In genomic region chr12:41904041-41904440, GRCh38 we compare ENCODE assay signal across 25 cellular contexts.
"Had no signal": no experiment of that assay in that cellular context is flagged by ENCODE, and none has a peak within 500 bp of the region (broad histone marks: within the 10 kb centered on the region; RNA-seq: fewer than 3 reads in every experiment).

No MANE protein-coding gene starts in this region.

- H3K36me3 Mint-ChIP-seq: IgD-negative memory B cell had no signal

- H3K4me3 Mint-ChIP-seq: IgD-negative memory B cell had no signal

- H3K4me1 Mint-ChIP-seq: IgD-negative memory B cell had no signal

- DNase-seq: MV-4-11, NCI-H1048, NCI-H1105, NCI-H1417, NCI-H1436 treated with DMSO at 0.1 percent for 48 hours, NCI-H1694, NCI-H187 treated with DMSO at 0.1 percent for 48 hours, NCI-H2029 treated with DMSO at 0.1 percent for 48 hours, NCI-H2107, NCI-H226, NCI-H446, NCI-H510A, NCI-H524 treated with DMSO at 0.1 percent for 48 hours, NCI-H69, NCI-H774, OCI-M1, PC-9, Peyer's patch, SHP77 treated with DMSO at 0.1 percent for 48 hours, SJCRH30 had no signal

- H3K27me3 Mint-ChIP-seq: IgD-negative memory B cell had no signal

- H3K27ac Mint-ChIP-seq: IgD-negative memory B cell had no signal

- H2AFZ ChIP-seq: PC-9 had no signal

- H3K4me1 ChIP-seq: Peyer's patch, SJCRH30 had no signal

- H3K9me3 ChIP-seq: Peyer's patch, SJCRH30 had no signal

- H3K9me3 Mint-ChIP-seq: IgD-negative memory B cell had no signal

- H3K9ac ChIP-seq: KMS-11 had no signal

- H3K27ac ChIP-seq: HL-60, KMS-11, PC-9, Peyer's patch, SJCRH30, SK-N-MC had no signal

- H3K27me3 ChIP-seq: Peyer's patch, SJCRH30 had no signal

- H3K4me3 ChIP-seq: K562, PC-9, Peyer's patch, SJCRH30, SK-N-MC had no signal

- H3K4me2 ChIP-seq: KMS-11, PC-9 had no signal

- H3K36me3 ChIP-seq: Peyer's patch, SJCRH30 had no signal
